In genomic region chr2:99335911-99336779, GRCh38 we compare ENCODE assay signal across 8 cellular contexts. TPM values are rescaled to one million over a fixed set of nuclear protein-coding genes. Genes with fewer than 3 reads are reported as not detected.
DNase-seq lines count a peak whose midpoint lies in the region; ATAC-seq and TF ChIP-seq lines count a peak whose summit lies in the region.

TXNDC9 (minus strand) TSS chr2:99336333; CDS start chr2:99333210, 3,123 bp downstream.

- CTCF ChIA-PET in PC-9 (lab: Charles Lee) = interaction anchor here (0.6 to 2.3 kb wide), 3 partner anchors 155 to 1727 kb away, joined by 4 to 12 read pairs (median 5); partner anchors contain the start of genes MITD1 and MRPL30

- peaks cover 58% of the 10 kb centered on the region for H4K20me1 ChIP-seq in PC-9 (ENCODE audit: insufficient read depth)

- H2AFZ ChIP-seq in PC-9 = peak within 1 kb of the TSS; percentile 96

- TSS peak; percentile 70 for BruUV-seq in PC-9 (replicated peaks; lab: Mats Ljungman, UMichigan)

- no peak for TF ChIP-seq CTCF in PC-9 (conservative IDR thresholded peaks at IDR 0.05)

- H3K9me3 ChIP-seq in PC-9 (ENCODE audit: insufficient read depth, low read depth) (no peaks in the 10 kb centered on the region), muscle layer of colon (ENCODE audit: low read length) (no peaks in the 10 kb centered on the region)

- H3K9me2 ChIP-seq in PC-9 (ENCODE audit: insufficient read depth) = no peaks in the 10 kb centered on the region

- peaks cover 16% of the 10 kb centered on the region for H3F3A ChIP-seq in PC-9 (ENCODE audit: insufficient read depth, low read depth)

- H3K79me2 ChIP-seq in PC-9 (ENCODE audit: low read depth) = peaks cover 87% of the 10 kb centered on the region

- H3K36me3 ChIP-seq in PC-9 (ENCODE audit: low read depth) = peaks cover 25% of the 10 kb centered on the region
- peaks cover 14% of the 10 kb centered on the region for H3K36me3 ChIP-seq in muscle layer of colon (ENCODE audit: insufficient read depth, low read length)

- peak within 1 kb of the TSS; percentile 99 for H3K4me2 ChIP-seq in PC-9

- DNase-seq in DMS53 treated with DMSO at 0.1 percent for 48 hours (lab: John Stamatoyannopoulos, UW; ENCODE audit: unreplicated experiment) = peak; percentile 100
- peak; percentile 100 for DNase-seq in KBM-7
- peak; percentile 99 for DNase-seq in PC-9
- DNase-seq in activated T-cell treated with anti-CD3 and anti-CD28 coated beads, Interleukin-2, amount 50 U/mL, for 1 hour = peak; percentile 95
- peak; percentile 92 for DNase-seq in stimulated activated CD8-positive, alpha-beta memory T cell treated with anti-CD3 and anti-CD28 coated beads, Interleukin-7, amount 100 ng/mL, for 24 hours (ENCODE audit: low read depth)

- H3K4me3 ChIP-seq in PC-9 = peak within 1 kb of the TSS; percentile 79
- peak within 1 kb of the TSS; percentile 86 to 100 for H3K4me3 ChIP-seq in muscle layer of colon (ENCODE audit: low read depth in 1 of 2, low read length in 2 of 2)

- POLR2A ChIA-PET in PC-9 (lab: Charles Lee; ENCODE audit: unreplicated experiment) = interaction anchor here (0.5 to 1.6 kb wide), 7 partner anchors 149 to 1916 kb away, joined by 3 to 12 read pairs (median 3); partner anchors contain the start of genes LIPT1, MITD1, MRPL30 and PDCL3

- intact Hi-C loops in PC-9 (cut with micrococcal nuclease; ENCODE audit: unreplicated experiment) = loop anchor here (1.0 to 10.0 kb wide), 4 partner anchors 154 to 1229 kb away; partner anchors contain the start of genes C2orf15, PDCL3 and REV1

- H3K27ac ChIP-seq in PC-9 (peak within 1 kb of the TSS; percentile 77), muscle layer of colon (ENCODE audit: low read depth, low read length) (peak within 1 kb of the TSS; percentile 96)

- H3K4me1 ChIP-seq in PC-9 (replicated peaks; ENCODE audit: insufficient read depth) (peaks cover 29% of the 10 kb centered on the region), muscle layer of colon (ENCODE audit: insufficient read depth, low read length) (peaks cover 20% of the 10 kb centered on the region)

- H3K27me3 ChIP-seq in PC-9 (ENCODE audit: insufficient read depth, low read depth) = no peaks in the 10 kb centered on the region
- H3K27me3 ChIP-seq in muscle layer of colon (ENCODE audit: control insufficient read depth in 1 of 2, insufficient read depth in 2 of 2, low read length in 2 of 2) = no peaks in the 10 kb centered on the region

- ATAC-seq in GM21723 (IDR thresholded peaks at IDR 0.05; ENCODE audit: unreplicated experiment) = peak; percentile 75
- peak; percentile 97 for ATAC-seq in esophagus mucosa

- peak within 1 kb of the TSS; percentile 88 for H3K9ac ChIP-seq in muscle layer of colon (ENCODE audit: low read length)

- in situ Hi-C loops in KBM-7 (cut with MboI; ENCODE audit: low pct_unique_long_range_greater_than_20kb, low sequenced_read_pairs) = no loop called here

RNA-seq across cellular contexts. Expression of gene TXNDC9, which starts in this region (rescaled TPM):
- total RNA-seq in PC-9 (2021) = 35.8 and 38.6 TPM in 2 replicates
- 25.6 TPM for total RNA-seq in esophagus mucosa

Comparison
In these comparisons a context has a peak if more than half of its experiments do, and no peak if none do; other contexts are left out.
1. Peak in every context shown above with its lines: DNase-seq, ATAC-seq, H3K4me3 ChIP-seq and H3K27ac ChIP-seq.